In the genomic region with DNA sequence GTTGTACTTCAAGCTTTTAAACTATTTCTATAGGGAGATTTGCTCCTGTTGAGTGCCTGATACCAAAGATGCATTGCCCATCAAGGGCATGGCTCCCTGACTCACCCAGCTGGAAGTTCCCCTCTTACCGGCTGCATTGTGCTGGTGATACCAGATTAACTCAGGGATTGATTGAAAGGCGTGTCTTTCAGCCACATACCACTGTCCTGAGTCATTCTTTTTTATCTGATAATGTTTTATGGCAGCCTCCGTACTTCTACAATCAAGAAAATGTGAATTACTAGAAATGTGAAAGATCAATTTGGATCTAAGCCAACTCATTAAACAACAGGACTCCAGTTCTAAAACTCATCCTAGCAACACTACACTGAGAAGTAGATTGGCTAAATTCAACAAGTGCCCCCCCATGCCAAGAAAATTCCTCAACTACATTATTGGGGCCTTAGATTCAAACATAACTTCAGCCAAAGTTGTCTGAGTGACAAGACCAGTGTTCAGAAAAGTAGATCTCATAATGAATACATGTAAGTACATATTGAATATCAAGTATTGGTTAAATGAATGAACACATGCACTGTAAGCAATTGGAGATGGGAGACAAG, we compare ENCODE assay signal across 11 cellular contexts. TPM values are rescaled to one million over a fixed set of nuclear protein-coding genes. Genes with fewer than 3 reads are reported as not detected.
A peak's percentile ranks its signal among the peaks of the same experiment; 100 is the strongest.
DNase-seq lines count a peak whose midpoint lies in the region; ATAC-seq and TF ChIP-seq lines count a peak whose summit lies in the region.
"Had no signal": no experiment of that assay in that cellular context is flagged by ENCODE, and none has a peak within 500 bp of the region (broad histone marks: within the 10 kb centered on the region; RNA-seq: fewer than 3 reads in every experiment).

No MANE protein-coding gene starts in this region.

- CTCF ChIA-PET in HEK293 (lab: Yijun Ruan, JAX): no interaction called here

- no peak overlapping the region for H3K27ac ChIP-seq in HEK293 (ENCODE audit: extremely low read depth, low read depth, low read length)
- H3K27ac ChIP-seq in epithelial cell of prostate: peak overlapping the region; percentile 34
- H3K27ac ChIP-seq: SJSA1 had no signal

- intact Hi-C loops in Right ventricle myocardium inferior (cut with DNase I): no loop called here

- no peaks in the 10 kb centered on the region for H3K4me1 ChIP-seq in HEK293 (ENCODE audit: control insufficient read depth, insufficient read depth, low read length)

- ATAC-seq in Right ventricle myocardium inferior (no peak), GM21447 (IDR thresholded peaks at IDR 0.05; ENCODE audit: unreplicated experiment) (no peak)
- ATAC-seq: left cardiac atrium had no signal

- no peak overlapping the region for H3K4me3 ChIP-seq in HEK293 (ENCODE audit: low read depth, low read length)
- H3K4me3 ChIP-seq: SJSA1 had no signal

- H3K9me3 ChIP-seq in HEK293 (ENCODE audit: control insufficient read depth, insufficient read depth, low read depth, low read length): no peaks in the 10 kb centered on the region
- H3K9me3 ChIP-seq: SJSA1 had no signal

- no peaks in the 10 kb centered on the region for H3K36me3 ChIP-seq in HEK293 (ENCODE audit: control insufficient read depth in 2 of 2, insufficient read depth in 1 of 2, low read length in 2 of 2)
- H3K36me3 ChIP-seq: SJSA1 had no signal

- POLR2A ChIA-PET in HEK293 (lab: Yijun Ruan, JAX): no interaction called here

- peak; percentile 18 to 67 for DNase-seq in SW 1271 (lab: John Stamatoyannopoulos, UW)
- DNase-seq in epithelial cell of prostate (ENCODE audit: low read depth, low spot score): peak; percentile 73
- peak; percentile 45 for DNase-seq in stimulated activated CD4-positive, alpha-beta T cell treated with anti-CD3 and anti-CD28 coated beads, Interleukin-15, amount 100 ng/mL, for 48 hours (ENCODE audit: low read depth in 2 of 2)
- DNase-seq in cerebellum (ENCODE audit: low spot score): no peak
- no peak for DNase-seq in Right ventricle myocardium inferior (ENCODE audit: missing footprints)
- DNase-seq in NCI-H1092 treated with DMSO at 0.1 percent for 48 hours (lab: John Stamatoyannopoulos, UW): no peak
- DNase-seq: left cardiac atrium, MM.1S had no signal

- no peak for TF ChIP-seq CTCF in HEK293 (tag by site-specific recombination; IDR thresholded peaks at IDR 0.05)

TF ChIP-seq in HEK293, 187 proteins besides CTCF, POLR2A, EP300 and RAD21 (continues in another document):
- no peak for TF ChIP-seq ZNF23 (tag by site-specific recombination; IDR thresholded peaks at IDR 0.05; ENCODE audit: borderline replicate concordance)
- no peak for TF ChIP-seq ZNF664 (tag by site-specific recombination; IDR thresholded peaks at IDR 0.05)
- TF ChIP-seq, protein P1, sequence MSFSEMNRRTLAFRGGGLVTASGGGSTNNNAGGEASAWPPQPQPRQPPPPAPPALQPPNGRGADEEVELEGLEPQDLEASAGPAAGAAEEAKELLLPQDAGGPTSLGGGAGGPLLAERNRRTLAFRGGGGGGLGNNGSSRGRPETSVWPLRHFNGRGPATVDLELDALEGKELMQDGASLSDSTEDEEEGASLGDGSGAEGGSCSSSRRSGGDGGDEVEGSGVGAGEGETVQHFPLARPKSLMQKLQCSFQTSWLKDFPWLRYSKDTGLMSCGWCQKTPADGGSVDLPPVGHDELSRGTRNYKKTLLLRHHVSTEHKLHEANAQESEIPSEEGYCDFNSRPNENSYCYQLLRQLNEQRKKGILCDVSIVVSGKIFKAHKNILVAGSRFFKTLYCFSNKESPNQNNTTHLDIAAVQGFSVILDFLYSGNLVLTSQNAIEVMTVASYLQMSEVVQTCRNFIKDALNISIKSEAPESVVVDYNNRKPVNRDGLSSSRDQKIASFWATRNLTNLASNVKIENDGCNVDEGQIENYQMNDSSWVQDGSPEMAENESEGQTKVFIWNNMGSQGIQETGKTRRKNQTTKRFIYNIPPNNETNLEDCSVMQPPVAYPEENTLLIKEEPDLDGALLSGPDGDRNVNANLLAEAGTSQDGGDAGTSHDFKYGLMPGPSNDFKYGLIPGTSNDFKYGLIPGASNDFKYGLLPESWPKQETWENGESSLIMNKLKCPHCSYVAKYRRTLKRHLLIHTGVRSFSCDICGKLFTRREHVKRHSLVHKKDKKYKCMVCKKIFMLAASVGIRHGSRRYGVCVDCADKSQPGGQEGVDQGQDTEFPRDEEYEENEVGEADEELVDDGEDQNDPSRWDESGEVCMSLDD (tag by site-specific recombination; IDR thresholded peaks at IDR 0.05): no peak
- TF ChIP-seq ZNF239 (tag by site-specific recombination; IDR thresholded peaks at IDR 0.05): no peak
- TF ChIP-seq ZNF223 (tag by site-specific recombination; IDR thresholded peaks at IDR 0.05): no peak
- TF ChIP-seq, protein P2, sequence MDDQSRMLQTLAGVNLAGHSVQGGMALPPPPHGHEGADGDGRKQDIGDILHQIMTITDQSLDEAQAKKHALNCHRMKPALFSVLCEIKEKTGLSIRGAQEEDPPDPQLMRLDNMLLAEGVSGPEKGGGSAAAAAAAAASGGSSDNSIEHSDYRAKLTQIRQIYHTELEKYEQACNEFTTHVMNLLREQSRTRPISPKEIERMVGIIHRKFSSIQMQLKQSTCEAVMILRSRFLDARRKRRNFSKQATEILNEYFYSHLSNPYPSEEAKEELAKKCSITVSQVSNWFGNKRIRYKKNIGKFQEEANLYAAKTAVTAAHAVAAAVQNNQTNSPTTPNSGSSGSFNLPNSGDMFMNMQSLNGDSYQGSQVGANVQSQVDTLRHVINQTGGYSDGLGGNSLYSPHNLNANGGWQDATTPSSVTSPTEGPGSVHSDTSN (CRISPR knock-in tag; IDR thresholded peaks at IDR 0.05): no peak
- TF ChIP-seq, protein P3, sequence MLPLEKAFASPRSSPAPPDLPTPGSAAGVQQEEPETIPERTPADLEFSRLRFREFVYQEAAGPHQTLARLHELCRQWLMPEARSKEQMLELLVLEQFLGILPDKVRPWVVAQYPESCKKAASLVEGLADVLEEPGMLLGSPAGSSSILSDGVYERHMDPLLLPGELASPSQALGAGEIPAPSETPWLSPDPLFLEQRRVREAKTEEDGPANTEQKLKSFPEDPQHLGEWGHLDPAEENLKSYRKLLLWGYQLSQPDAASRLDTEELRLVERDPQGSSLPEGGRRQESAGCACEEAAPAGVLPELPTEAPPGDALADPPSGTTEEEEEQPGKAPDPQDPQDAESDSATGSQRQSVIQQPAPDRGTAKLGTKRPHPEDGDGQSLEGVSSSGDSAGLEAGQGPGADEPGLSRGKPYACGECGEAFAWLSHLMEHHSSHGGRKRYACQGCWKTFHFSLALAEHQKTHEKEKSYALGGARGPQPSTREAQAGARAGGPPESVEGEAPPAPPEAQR (tag by site-specific recombination; IDR thresholded peaks at IDR 0.05): no peak
- no peak for TF ChIP-seq IKZF3 (tag by site-specific recombination; IDR thresholded peaks at IDR 0.05)
- TF ChIP-seq ZNF394 (tag by site-specific recombination; IDR thresholded peaks at IDR 0.05; ENCODE audit: borderline replicate concordance): no peak
- no peak for TF ChIP-seq ZNF677 (tag by site-specific recombination; IDR thresholded peaks at IDR 0.05)
- no peak for TF ChIP-seq SETDB1 (IDR thresholded peaks at IDR 0.05; ENCODE audit: insufficient read length, low read length)
- peak; percentile 91 for TF ChIP-seq SCRT2 (tag by site-specific recombination; IDR thresholded peaks at IDR 0.05)
- TF ChIP-seq, protein P4, sequence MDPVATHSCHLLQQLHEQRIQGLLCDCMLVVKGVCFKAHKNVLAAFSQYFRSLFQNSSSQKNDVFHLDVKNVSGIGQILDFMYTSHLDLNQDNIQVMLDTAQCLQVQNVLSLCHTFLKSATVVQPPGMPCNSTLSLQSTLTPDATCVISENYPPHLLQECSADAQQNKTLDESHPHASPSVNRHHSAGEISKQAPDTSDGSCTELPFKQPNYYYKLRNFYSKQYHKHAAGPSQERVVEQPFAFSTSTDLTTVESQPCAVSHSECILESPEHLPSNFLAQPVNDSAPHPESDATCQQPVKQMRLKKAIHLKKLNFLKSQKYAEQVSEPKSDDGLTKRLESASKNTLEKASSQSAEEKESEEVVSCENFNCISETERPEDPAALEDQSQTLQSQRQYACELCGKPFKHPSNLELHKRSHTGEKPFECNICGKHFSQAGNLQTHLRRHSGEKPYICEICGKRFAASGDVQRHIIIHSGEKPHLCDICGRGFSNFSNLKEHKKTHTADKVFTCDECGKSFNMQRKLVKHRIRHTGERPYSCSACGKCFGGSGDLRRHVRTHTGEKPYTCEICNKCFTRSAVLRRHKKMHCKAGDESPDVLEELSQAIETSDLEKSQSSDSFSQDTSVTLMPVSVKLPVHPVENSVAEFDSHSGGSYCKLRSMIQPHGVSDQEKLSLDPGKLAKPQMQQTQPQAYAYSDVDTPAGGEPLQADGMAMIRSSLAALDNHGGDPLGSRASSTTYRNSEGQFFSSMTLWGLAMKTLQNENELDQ (tag by site-specific recombination; IDR thresholded peaks at IDR 0.05; ENCODE audit: low read depth): no peak
- TF ChIP-seq RBAK (tag by site-specific recombination; IDR thresholded peaks at IDR 0.05): no peak
- TF ChIP-seq, protein P5, sequence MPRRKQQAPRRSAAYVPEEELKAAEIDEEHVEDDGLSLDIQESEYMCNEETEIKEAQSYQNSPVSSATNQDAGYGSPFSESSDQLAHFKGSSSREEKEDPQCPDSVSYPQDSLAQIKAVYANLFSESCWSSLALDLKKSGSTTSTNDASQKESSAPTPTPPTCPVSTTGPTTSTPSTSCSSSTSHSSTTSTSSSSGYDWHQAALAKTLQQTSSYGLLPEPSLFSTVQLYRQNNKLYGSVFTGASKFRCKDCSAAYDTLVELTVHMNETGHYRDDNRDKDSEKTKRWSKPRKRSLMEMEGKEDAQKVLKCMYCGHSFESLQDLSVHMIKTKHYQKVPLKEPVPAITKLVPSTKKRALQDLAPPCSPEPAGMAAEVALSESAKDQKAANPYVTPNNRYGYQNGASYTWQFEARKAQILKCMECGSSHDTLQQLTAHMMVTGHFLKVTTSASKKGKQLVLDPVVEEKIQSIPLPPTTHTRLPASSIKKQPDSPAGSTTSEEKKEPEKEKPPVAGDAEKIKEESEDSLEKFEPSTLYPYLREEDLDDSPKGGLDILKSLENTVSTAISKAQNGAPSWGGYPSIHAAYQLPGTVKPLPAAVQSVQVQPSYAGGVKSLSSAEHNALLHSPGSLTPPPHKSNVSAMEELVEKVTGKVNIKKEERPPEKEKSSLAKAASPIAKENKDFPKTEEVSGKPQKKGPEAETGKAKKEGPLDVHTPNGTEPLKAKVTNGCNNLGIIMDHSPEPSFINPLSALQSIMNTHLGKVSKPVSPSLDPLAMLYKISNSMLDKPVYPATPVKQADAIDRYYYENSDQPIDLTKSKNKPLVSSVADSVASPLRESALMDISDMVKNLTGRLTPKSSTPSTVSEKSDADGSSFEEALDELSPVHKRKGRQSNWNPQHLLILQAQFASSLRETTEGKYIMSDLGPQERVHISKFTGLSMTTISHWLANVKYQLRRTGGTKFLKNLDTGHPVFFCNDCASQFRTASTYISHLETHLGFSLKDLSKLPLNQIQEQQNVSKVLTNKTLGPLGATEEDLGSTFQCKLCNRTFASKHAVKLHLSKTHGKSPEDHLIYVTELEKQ (tag by site-specific recombination; IDR thresholded peaks at IDR 0.05; ENCODE audit: borderline replicate concordance): no peak

RNA-seq across cellular contexts. Expression of a gene that starts 40.0 kb away (rescaled TPM):
- 0.27 TPM for total RNA-seq in cerebellum
- 1.0 TPM for total RNA-seq in Right ventricle myocardium inferior

Comparison
In these comparisons a context has a peak if more than half of its experiments do, and no peak if none do; other contexts are left out.
1. DNase-seq: peak in SW 1271 (2 of 2), epithelial cell of prostate (single experiment) and stimulated activated CD4-positive, alpha-beta T cell treated with anti-CD3 and anti-CD28 coated beads, Interleukin-15, amount 100 ng/mL, for 48 hours (2 of 2); none in cerebellum (single experiment), Right ventricle myocardium inferior (single experiment) and NCI-H1092 treated with DMSO at 0.1 percent for 48 hours (single experiment).